Comparison of ENCODE assay signal across 8 cellular contexts in the genomic region with DNA sequence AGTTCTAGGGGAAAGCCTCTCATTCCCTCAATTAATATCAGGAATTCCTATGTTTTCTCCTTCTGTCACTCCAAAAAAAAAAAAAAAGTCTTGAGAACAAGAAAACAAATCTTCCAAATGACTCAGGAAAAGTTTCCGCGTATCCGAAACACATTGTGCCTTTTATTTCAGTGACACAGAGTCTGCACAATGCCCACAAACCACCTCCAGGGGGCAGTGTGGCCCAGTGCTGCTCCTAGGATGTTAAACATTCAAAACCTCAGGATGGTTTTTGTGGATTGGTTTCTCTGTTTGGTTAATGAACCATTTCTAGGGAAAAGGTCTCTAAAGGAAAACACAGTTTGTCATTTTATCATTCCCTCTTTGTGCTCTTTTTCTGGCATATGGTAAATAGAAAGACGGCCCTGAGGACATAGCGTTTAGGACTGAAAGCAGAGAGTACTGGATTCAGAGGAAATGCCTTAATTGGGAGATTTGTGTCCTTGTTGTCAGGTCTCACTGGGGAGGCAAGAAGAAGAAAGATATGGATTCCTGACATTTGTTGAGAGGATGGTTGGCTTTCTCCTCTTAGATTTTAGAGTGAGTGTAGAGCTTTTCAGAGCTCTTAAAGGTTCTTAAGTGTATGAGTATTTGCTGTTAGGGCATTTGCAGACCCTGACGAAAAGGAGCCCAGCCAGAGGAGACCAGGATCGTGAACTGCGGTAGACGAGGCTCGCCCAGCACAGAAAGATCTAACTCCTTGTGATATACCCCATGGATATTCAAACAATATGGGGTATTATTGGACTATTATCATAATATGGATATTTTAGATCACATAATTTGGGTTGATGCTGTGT.
DNase-seq lines count a peak whose midpoint lies in the region; ATAC-seq and TF ChIP-seq lines count a peak whose summit lies in the region.

No MANE protein-coding gene starts in this region.

- no peak overlapping the region for H3K27ac Mint-ChIP-seq in T-helper 2 cell treated with Interferon-gamma antibody and Interleukin-4, amounts not matched to agents 5 μg/mL and 100 μg/mL, for 36 hours

- H3K4me1 Mint-ChIP-seq in T-helper 2 cell treated with Interferon-gamma antibody and Interleukin-4, amounts not matched to agents 5 μg/mL and 100 μg/mL, for 36 hours (ENCODE audit: low read depth) = peaks cover 6% of the 10 kb centered on the region

- no peaks in the 10 kb centered on the region for H3K9me3 ChIP-seq in hepatocyte (ENCODE audit: low read depth)

- H3K4me1 ChIP-seq in hepatocyte (ENCODE audit: insufficient read depth) = no peaks in the 10 kb centered on the region

- H3K36me3 ChIP-seq in hepatocyte (replicated peaks; ENCODE audit: insufficient read depth, low read depth) = no peaks in the 10 kb centered on the region

- H3K9me3 Mint-ChIP-seq in T-helper 2 cell treated with Interferon-gamma antibody and Interleukin-4, amounts not matched to agents 5 μg/mL and 100 μg/mL, for 36 hours = no peaks in the 10 kb centered on the region

- no peaks in the 10 kb centered on the region for H4K20me1 ChIP-seq in hepatocyte (ENCODE audit: insufficient read depth, poor library complexity, severe bottlenecking)

- DNase-seq in EH (ENCODE audit: low read depth) (peak; percentile 71), Kasumi-1 (lab: John Stamatoyannopoulos, UW) (peak; percentile 55 to 62), astrocyte of the hippocampus (ENCODE audit: low read depth, low spot score) (peak; percentile 87), hepatocyte (ENCODE audit: low spot score) (peak; percentile 83), retinal pigment epithelial cell (ENCODE audit: low read depth) (peak; percentile 10), GOT3 (lab: John Stamatoyannopoulos, UW) (no peak)
- peak; percentile 51 for DNase-seq in T-helper 2 cell treated with Interferon-gamma antibody and Interleukin-4, amounts not matched to agents 5 μg/mL and 100 μg/mL, for 36 hours (ENCODE audit: low spot score)

- no peak overlapping the region for H3K4me3 ChIP-seq in hepatocyte
- H3K4me3 ChIP-seq in retinal pigment epithelial cell (ENCODE audit: low read length) = no peak overlapping the region

- peak overlapping the region; percentile 13 for H3K4me2 ChIP-seq in hepatocyte

- H3K79me2 ChIP-seq in hepatocyte = no peaks in the 10 kb centered on the region

- peaks cover 12% of the 10 kb centered on the region for H3K27me3 Mint-ChIP-seq in T-helper 2 cell treated with Interferon-gamma antibody and Interleukin-4, amounts not matched to agents 5 μg/mL and 100 μg/mL, for 36 hours (ENCODE audit: low read depth)

- TF ChIP-seq CTCF in hepatocyte (IDR thresholded peaks at IDR 0.05; ENCODE audit: poor library complexity) (peak; percentile 99), retinal pigment epithelial cell (conservative IDR thresholded peaks at IDR 0.05; ENCODE audit: low read depth, low read length) (peak; percentile 98)

- H3K4me3 Mint-ChIP-seq in T-helper 2 cell treated with Interferon-gamma antibody and Interleukin-4, amounts not matched to agents 5 μg/mL and 100 μg/mL, for 36 hours = no peak overlapping the region

- 61% methylated on average over 10 of the region's 10 CpGs for WGBS in hepatocyte (ENCODE audit: low lambda C conversion rate, missing lambda C conversion rate)

- no peaks in the 10 kb centered on the region for H3K9me2 ChIP-seq in hepatocyte (replicated peaks; ENCODE audit: insufficient read depth)

- peak overlapping the region; percentile 61 for H2AFZ ChIP-seq in hepatocyte

- peak; percentile 91 for ATAC-seq in GM21619 (IDR thresholded peaks at IDR 0.05; ENCODE audit: unreplicated experiment)

- no peak overlapping the region for H3K27ac ChIP-seq in hepatocyte

- H3K27me3 ChIP-seq in hepatocyte = no peaks in the 10 kb centered on the region

- no peaks in the 10 kb centered on the region for H3K36me3 Mint-ChIP-seq in T-helper 2 cell treated with Interferon-gamma antibody and Interleukin-4, amounts not matched to agents 5 μg/mL and 100 μg/mL, for 36 hours (ENCODE audit: low read depth)
